18 cellular contexts compared by ENCODE assay signal in genomic region chr2:214674278-214674677, GRCh38.
DNase-seq lines count a peak whose midpoint lies in the region; ATAC-seq, FAIRE-seq and TF ChIP-seq lines count a peak whose summit lies in the region.
"Had no signal": no experiment of that assay in that cellular context is flagged by ENCODE, and none has a peak within 500 bp of the region (broad histone marks: within the 10 kb centered on the region; RNA-seq: fewer than 3 reads in every experiment).

No MANE protein-coding gene starts in this region.

- intact Hi-C loops in GM12878 (cut with micrococcal nuclease; ENCODE audit: unreplicated experiment) = no loop called here

- DNase-seq in GM12878 (ENCODE audit: low read depth, low spot score) (no peak), MG63 (no peak), Ammon's horn (ENCODE audit: low spot score) (no peak), HAP-1 (ENCODE audit: low spot score in 2 of 2) (no peak)
- DNase-seq: activated CD4-positive, alpha-beta T cell treated with anti-CD3 and anti-CD28 coated beads, Interleukin-2, amount 10 ng/mL, durations not matched to agents 7 days and 5 days; activated T-cell treated with anti-CD3 and anti-CD28 coated beads for 4 hours; AML-193; body of pancreas; dorsolateral prefrontal cortex; natural killer cell; NCI-H187; NCI-H510A had no signal

- H3K27ac ChIP-seq in GM12878 (ENCODE audit: control insufficient read depth, insufficient read depth) = no peak overlapping the region
- H3K27ac ChIP-seq: body of pancreas, dorsolateral prefrontal cortex had no signal

- SMC1A ChIA-PET in GM12878 (lab: Charles Lee; ENCODE audit: uncharacterized antibody, unreplicated experiment) = no interaction called here

- H3K36me3 ChIP-seq in GM12878 (ENCODE audit: control insufficient read depth in 2 of 2, insufficient read depth in 2 of 2, low read length in 1 of 2) (no peaks in the 10 kb centered on the region), MG63 (no peaks in the 10 kb centered on the region), HAP-1 (replicated peaks) (no peaks in the 10 kb centered on the region)

- FAIRE-seq in GM12878 (lab: Jason Lieb, UNC) = no peak
- FAIRE-seq: D721Med, HTR-8/SVneo had no signal

- no peaks in the 10 kb centered on the region; the same call in 2 of the 3 replicates for H3K9me3 ChIP-seq in GM12878 (replicated peaks; ENCODE audit: control insufficient read depth, insufficient read depth, low read length)
- H3K9me3 ChIP-seq in MG63 = no peaks in the 10 kb centered on the region
- no peaks in the 10 kb centered on the region for H3K9me3 ChIP-seq in HAP-1
- H3K9me3 ChIP-seq: body of pancreas had no signal

- H3K27me3 ChIP-seq in GM12878 (replicated peaks in 1 of 2; ENCODE audit: control insufficient read depth in 2 of 2, insufficient read depth in 2 of 2, low read length in 1 of 2) (no peaks in the 10 kb centered on the region), MG63 (no peaks in the 10 kb centered on the region), HAP-1 (ENCODE audit: low read depth) (no peaks in the 10 kb centered on the region)
- H3K27me3 ChIP-seq: body of pancreas had no signal

- no peak for TF ChIP-seq POLR2A in GM12878 (IDR thresholded peaks at IDR 0.05; ENCODE audit: low read depth, low read length)

- H3K4me3 ChIP-seq in GM12878 (no peak overlapping the region), MG63 (no peak overlapping the region), HAP-1 (no peak overlapping the region)
- H3K4me3 ChIP-seq: body of pancreas, dorsolateral prefrontal cortex had no signal

- H2AFZ ChIP-seq in GM12878 (ENCODE audit: control insufficient read depth, low read depth, low read length) = no peak overlapping the region

- H3K9ac ChIP-seq in GM12878 (ENCODE audit: control insufficient read depth, insufficient read depth, low read length) = no peak overlapping the region

- POLR2A ChIA-PET in GM12878 (lab: Charles Lee) = no interaction called here

- no peaks in the 10 kb centered on the region for H3K79me2 ChIP-seq in GM12878 (ENCODE audit: control insufficient read depth, insufficient read depth, low read length)

- H4K20me1 ChIP-seq in GM12878 (ENCODE audit: control insufficient read depth, insufficient read depth) = no peaks in the 10 kb centered on the region

- CTCF ChIA-PET in GM12878 (lab: Yijun Ruan, JAX) = no interaction called here

- TF ChIP-seq EP300 in GM12878 (IDR thresholded peaks at IDR 0.05; ENCODE audit: borderline replicate concordance in 1 of 2, control insufficient read depth in 1 of 2, low read depth in 2 of 2, low read length in 2 of 2) = no peak

- ATAC-seq in GM19025 (IDR thresholded peaks at IDR 0.05; ENCODE audit: low read depth, unreplicated experiment) (peak; percentile 54), GM21723 (IDR thresholded peaks at IDR 0.05; ENCODE audit: unreplicated experiment) (peak; percentile 49), HG03103 (IDR thresholded peaks at IDR 0.05; ENCODE audit: low read depth, unreplicated experiment) (peak; percentile 78), GM12878 (peak; percentile 89)
- ATAC-seq: body of pancreas, esophagus mucosa, natural killer cell had no signal

- RAD21 ChIA-PET in GM12878 (lab: Charles Lee; ENCODE audit: unreplicated experiment) = no interaction called here

- in situ Hi-C loops in GM12878 (cut with MboI) (no loop called here), HAP-1 (cut with MboI; ENCODE audit: low sequenced_read_pairs) (no loop called here)

- no peak overlapping the region for H3K4me2 ChIP-seq in GM12878 (ENCODE audit: control insufficient read depth, insufficient read depth)

- BruUV-seq in GM12878 (replicated peaks; lab: Mats Ljungman, UMichigan) = no TSS peak

- H3K4me1 ChIP-seq in GM12878 (ENCODE audit: control insufficient read depth, insufficient read depth, low read length) (no peaks in the 10 kb centered on the region), HAP-1 (no peaks in the 10 kb centered on the region)
- H3K4me1 ChIP-seq: body of pancreas had no signal

- 55% methylated on average over 4 of the region's 4 CpGs for WGBS in GM12878 (ENCODE audit: insufficient coverage, insufficient replicate concordance, low lambda C conversion rate, missing lambda C conversion rate)

- no peak for TF ChIP-seq CTCF in GM12878 (IDR thresholded peaks at IDR 0.05 in 2 of 3, conservative IDR thresholded peaks at IDR 0.05 in 1 of 3; ENCODE audit: control insufficient read depth in 2 of 3, extremely low read depth in 1 of 3, insufficient read depth in 1 of 3, low read depth in 3 of 3, low read length in 3 of 3)

- no peak for TF ChIP-seq RAD21 in GM12878 (IDR thresholded peaks at IDR 0.05; ENCODE audit: insufficient read depth, low read depth, low read length)

TF ChIP-seq in GM12878, 131 proteins besides CTCF, POLR2A, EP300 and RAD21:
- TF ChIP-seq BCLAF1 (IDR thresholded peaks at IDR 0.05) (no peak), MEF2B (IDR thresholded peaks at IDR 0.05; ENCODE audit: partially characterized antibody, poor library complexity, severe bottlenecking) (no peak), CHD2 (IDR thresholded peaks at IDR 0.05; ENCODE audit: borderline replicate concordance, low read depth, low read length) (no peak), YY1 (IDR thresholded peaks at IDR 0.05; ENCODE audit: low read depth, low read length) (no peak), IKZF2 (IDR thresholded peaks at IDR 0.05) (no peak), NR2F1 (conservative IDR thresholded peaks at IDR 0.05) (peak; percentile 66), ZZZ3 (IDR thresholded peaks at IDR 0.05; ENCODE audit: control insufficient read depth, insufficient read length, low read depth) (no peak), IKZF1 (conservative IDR thresholded peaks at IDR 0.05) (no peak)
TF ChIP-seq in GM12878: peak in this region for 1.
